ENCODE assay signal across 11 cellular contexts in the genomic region with DNA sequence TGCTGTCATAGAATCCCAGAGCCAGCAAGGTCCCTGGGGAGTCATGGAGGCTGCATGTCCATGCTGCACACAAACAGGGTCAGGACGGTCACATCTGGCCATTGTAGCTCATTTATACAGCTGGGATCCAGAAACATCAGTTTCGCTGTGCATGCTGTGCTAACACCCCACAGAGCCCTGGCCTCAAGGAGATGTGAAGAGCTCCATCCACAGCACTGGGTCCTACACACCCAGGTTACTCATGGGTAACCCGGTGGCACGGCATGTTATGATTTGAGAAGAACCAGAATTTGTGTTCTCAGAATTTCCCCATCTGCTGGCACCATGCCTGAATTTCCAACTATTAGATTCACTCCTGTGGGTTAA.
DNase-seq lines count a peak whose midpoint lies in the region; ATAC-seq and TF ChIP-seq lines count a peak whose summit lies in the region.
"Had no signal": no experiment of that assay in that cellular context is flagged by ENCODE, and none has a peak within 500 bp of the region (broad histone marks: within the 10 kb centered on the region; RNA-seq: fewer than 3 reads in every experiment).

No MANE protein-coding gene starts in this region.

- H3K4me3 Mint-ChIP-seq in nephron progenitor cell (no peak overlapping the region), CD14-positive monocyte (no peak overlapping the region)
- H3K4me3 Mint-ChIP-seq: CD4-positive, alpha-beta T cell had no signal

- H3K4me3 ChIP-seq in GM06990 (replicated peaks; ENCODE audit: low read depth, low read length), result no peak overlapping the region

- CTCF ChIA-PET in GM10248 (lab: Yijun Ruan, JAX), result interaction anchor here (0.9 to 2.2 kb wide), 2 partner anchors 9 to 14 kb away, joined by 4 to 9 read pairs; no protein-coding TSS in a partner anchor

- no peaks in the 10 kb centered on the region for H3K36me3 ChIP-seq in GM06990 (ENCODE audit: control insufficient read depth, insufficient read depth, low read length)

- H3K36me3 Mint-ChIP-seq in nephron progenitor cell (ENCODE audit: low read depth) (no peaks in the 10 kb centered on the region), CD14-positive monocyte (no peaks in the 10 kb centered on the region)

- intact Hi-C loops in CD14-positive monocyte (cut with micrococcal nuclease), result no loop called here

- H3K9me3 Mint-ChIP-seq in nephron progenitor cell, result no peaks in the 10 kb centered on the region
- H3K9me3 Mint-ChIP-seq in CD14-positive monocyte, result peaks cover 0 to 4% (median 2%) of the 10 kb centered on the region in 7 donors
- H3K9me3 Mint-ChIP-seq: CD4-positive, alpha-beta T cell had no signal

- H3K4me1 Mint-ChIP-seq in nephron progenitor cell (peaks cover 40% of the 10 kb centered on the region), CD14-positive monocyte (no peaks in the 10 kb centered on the region)

- H3K27ac Mint-ChIP-seq in nephron progenitor cell (peak overlapping the region; percentile 22), CD14-positive monocyte (no peak overlapping the region)
- H3K27ac Mint-ChIP-seq: CD4-positive, alpha-beta T cell had no signal

- POLR2A ChIA-PET in GM10248 (lab: Yijun Ruan, JAX), result no interaction called here

- TF ChIP-seq CTCF in GM06990 (IDR thresholded peaks at IDR 0.05; ENCODE audit: insufficient read depth, low read length, poor library complexity, severe bottlenecking) (no peak), nephron progenitor cell (IDR thresholded peaks at IDR 0.05) (no peak), CD14-positive monocyte (IDR thresholded peaks at IDR 0.05) (no peak), GM10248 (IDR thresholded peaks at IDR 0.05; ENCODE audit: control extremely low read depth, extremely low read depth, low read depth, missing control alignments) (no peak)

- H3K27me3 Mint-ChIP-seq in nephron progenitor cell (ENCODE audit: low read depth, poor library complexity) (no peaks in the 10 kb centered on the region), CD14-positive monocyte (ENCODE audit: low read depth in 3 of 3) (peaks cover 0 to 3% (median 0%) of the 10 kb centered on the region in 3 donors)
- H3K27me3 Mint-ChIP-seq: CD4-positive, alpha-beta T cell had no signal

- H3K27me3 ChIP-seq in GM06990 (replicated peaks; ENCODE audit: control insufficient read depth, insufficient read depth, low read length), result no peaks in the 10 kb centered on the region

- DNase-seq in GM06990 (ENCODE audit: extremely low read depth, insufficient read length) (peak; percentile 7), nephron progenitor cell (peak; percentile 42), CD14-positive monocyte (ENCODE audit: low spot score) (no peak), GM10248 (ENCODE audit: extremely low spot score) (no peak)
- DNase-seq: anterior cingulate cortex; CD4-positive, alpha-beta T cell; NCI-H187 treated with DMSO at 0.1 percent for 48 hours had no signal

- ATAC-seq in HG02642 (IDR thresholded peaks at IDR 0.05; ENCODE audit: poor library complexity, unreplicated experiment), result peak; percentile 69
- peak; percentile 77 for ATAC-seq in esophagus mucosa
- ATAC-seq in GM18502 (IDR thresholded peaks at IDR 0.05; ENCODE audit: poor library complexity, unreplicated experiment), result no peak
- ATAC-seq in HG03565 (IDR thresholded peaks at IDR 0.05; ENCODE audit: unreplicated experiment), result no peak

Comparison
In these comparisons a context has a peak if more than half of its experiments do, and no peak if none do; other contexts are left out.
1. DNase-seq: peak in GM06990 (single experiment) and nephron progenitor cell (single experiment); none in CD14-positive monocyte (single experiment) and GM10248 (single experiment).
2. ATAC-seq: peak in HG02642 (single experiment) and esophagus mucosa (single experiment); none in GM18502 (single experiment) and HG03565 (single experiment).